Comparison of ENCODE assay signal across 8 cellular contexts in genomic region chr6:30730611-30731435, GRCh38. TPM values are rescaled to one million over a fixed set of nuclear protein-coding genes. Genes with fewer than 3 reads are reported as not detected.
A peak's percentile ranks its signal among the peaks of the same experiment; 100 is the strongest.
DNase-seq lines count a peak whose midpoint lies in the region; ATAC-seq, FAIRE-seq and TF ChIP-seq lines count a peak whose summit lies in the region.

No MANE protein-coding gene starts in this region.

- 67% methylated on average over 30 of the region's 30 CpGs for WGBS in A549 (ENCODE audit: missing lambda C conversion rate)

- TF ChIP-seq CTCF in A549 (IDR thresholded peaks at IDR 0.05) (peak; percentile 47; the same call in 2 of the 3 replicates), NB4 (IDR thresholded peaks at IDR 0.05; ENCODE audit: low read depth, low read length) (peak; percentile 61), astrocyte (IDR thresholded peaks at IDR 0.05; ENCODE audit: insufficient read depth, low read depth, low read length) (peak; percentile 25)

- POLR2A ChIA-PET in A549 (lab: Yijun Ruan, JAX): interaction anchor here (0.6 to 1.4 kb wide), 3 partner anchors 22 to 158 kb away, joined by 3 to 4 read pairs (median 4); no protein-coding TSS in a partner anchor

- no peaks in the 10 kb centered on the region for H3K9me3 Mint-ChIP-seq in astrocyte (ENCODE audit: unreplicated experiment)

- no peak overlapping the region for H3K4me3 Mint-ChIP-seq in astrocyte (ENCODE audit: unreplicated experiment)

- TF ChIP-seq POLR2A in A549 (IDR thresholded peaks at IDR 0.05; ENCODE audit: low read length) (no peak), NB4 (IDR thresholded peaks at IDR 0.05; ENCODE audit: extremely low read depth, insufficient read length) (no peak)

- peak; percentile 67 to 70 for TF ChIP-seq RAD21 in A549 (conservative IDR thresholded peaks at IDR 0.05 in 1 of 2, IDR thresholded peaks at IDR 0.05 in 1 of 2)

- peaks cover 14% of the 10 kb centered on the region for H3K36me3 Mint-ChIP-seq in astrocyte (ENCODE audit: low read depth, unreplicated experiment)

- H3K4me3 ChIP-seq in A549 (no peak overlapping the region), NB4 (ENCODE audit: low read depth, low read length) (no peak overlapping the region), astrocyte (ENCODE audit: insufficient read depth, low read depth, low read length) (no peak overlapping the region)

- no peaks in the 10 kb centered on the region for H3K27me3 Mint-ChIP-seq in astrocyte (ENCODE audit: low read depth, unreplicated experiment)

- CTCF ChIA-PET in A549 (lab: Yijun Ruan, JAX): interaction anchor here (0.6 to 18.8 kb wide), 36 partner anchors 8 to 362 kb away, joined by 3 to 539 read pairs (median 4); partner anchors contain the start of genes DDR1, DHX16, FLOT1 and IER3

- H2AFZ ChIP-seq in astrocyte (ENCODE audit: low read depth, low read length): no peak overlapping the region

- no peak overlapping the region for H3K9ac ChIP-seq in astrocyte (ENCODE audit: low read length)

- TF ChIP-seq EP300 in A549 (IDR thresholded peaks at IDR 0.05): no peak

- H3K27ac Mint-ChIP-seq in astrocyte (ENCODE audit: unreplicated experiment): peak overlapping the region; percentile 41

- ATAC-seq in A549 (peak; percentile 63 to 65), GM19324 (IDR thresholded peaks at IDR 0.05; ENCODE audit: low FRiP score, unreplicated experiment) (peak; percentile 44)

- no peaks in the 10 kb centered on the region for H3K4me1 Mint-ChIP-seq in astrocyte (ENCODE audit: low read depth, unreplicated experiment)

- peaks cover 21% of the 10 kb centered on the region for H4K20me1 ChIP-seq in astrocyte (ENCODE audit: insufficient read depth, low read length)

- H3K4me1 ChIP-seq in A549 (peaks cover 28% of the 10 kb centered on the region; the same call in 2 of the 3 replicates), astrocyte (ENCODE audit: insufficient read depth, low read length) (peaks cover 5% of the 10 kb centered on the region)

- FAIRE-seq in A549 (lab: Jason Lieb, UNC): no peak
- FAIRE-seq in astrocyte (lab: Jason Lieb, UNC): no peak

- H3K79me2 ChIP-seq in astrocyte (ENCODE audit: insufficient read depth, low read length): peaks cover 1% of the 10 kb centered on the region

- peak overlapping the region in 1 of 2 experiments; percentile 64; a peak in 3 of 6 replicates for H3K27ac ChIP-seq in A549
- H3K27ac ChIP-seq in astrocyte (ENCODE audit: low read depth, low read length): no peak overlapping the region

- peaks cover 12% of the 10 kb centered on the region for H3K36me3 ChIP-seq in astrocyte (ENCODE audit: insufficient read depth, low read length)

- no peak overlapping the region for H3K4me2 ChIP-seq in A549
- no peak overlapping the region for H3K4me2 ChIP-seq in astrocyte (ENCODE audit: low read length)

- H3K27me3 ChIP-seq in astrocyte (ENCODE audit: insufficient read depth, low read length): no peaks in the 10 kb centered on the region

- H3K9me3 ChIP-seq in A549 (no peaks in the 10 kb centered on the region), astrocyte (ENCODE audit: insufficient read depth, low read depth, low read length) (no peaks in the 10 kb centered on the region)

- DNase-seq in A549 (ENCODE audit: low read depth in 1 of 2, low spot score in 1 of 2): peak in 1 of 2 experiments; percentile 74
- peak; percentile 78 for DNase-seq in NB4 (ENCODE audit: low read depth)
- DNase-seq in T-helper 1 cell: peak; percentile 74 to 87 (median 79)
- no peak for DNase-seq in astrocyte (ENCODE audit: low read depth)
- DNase-seq in iPS-NIHi7 (ENCODE audit: extremely low spot score): peak; percentile 76
- peak; percentile 69 to 77 for DNase-seq in stimulated activated CD4-positive, alpha-beta T cell treated with anti-CD3 and anti-CD28 coated beads, Interleukin-1b, Interleukin-23, amount 100 ng/mL, for 1 hour (ENCODE audit: low read depth in 2 of 2)
- DNase-seq in NCI-H446 treated with DMSO at 0.1 percent for 48 hours (lab: John Stamatoyannopoulos, UW): no peak

TF ChIP-seq in A549, 52 proteins besides CTCF, POLR2A, EP300 and RAD21:
- no peak for TF ChIP-seq POLR2AphosphoS2 (conservative IDR thresholded peaks at IDR 0.05; ENCODE audit: low read length)
- no peak for TF ChIP-seq RFX5 (IDR thresholded peaks at IDR 0.05)
- TF ChIP-seq CEBPB (IDR thresholded peaks at IDR 0.05): no peak
- peak; percentile 49; the same call in 2 of the 3 replicates for TF ChIP-seq SMC3 (IDR thresholded peaks at IDR 0.05)
- no peak for TF ChIP-seq HDAC2 (IDR thresholded peaks at IDR 0.05)

RNA-seq across cellular contexts. Expression of gene TUBB, which starts 10.7 kb away (rescaled TPM):
- polyA plus RNA-seq in A549 (2011; rRNA removed): 691 and 782 TPM in 2 replicates
- 1,345 and 1,480 TPM in 2 replicates for polyA plus RNA-seq in A549 (2012; cell fraction: cytosol; rRNA removed)
- 1,395 and 1,872 TPM in 2 replicates for polyA plus RNA-seq in A549 (2012; cell fraction: nucleus; rRNA removed)
- polyA plus RNA-seq in A549 (2017; fragmentation: RNase III; extraction: RNeasy Plus Mini Kit Qiagen cat#74134 plus additional on column Dnase treatment): 1,022 to 1,121 TPM (median 1,044 TPM) in 3 replicates
- 802 and 983 TPM in 2 replicates for polyA minus RNA-seq in A549 (2011; rRNA and poly(A)+ RNA removed)
- 815 and 887 TPM in 2 replicates for total RNA-seq in astrocyte

RNA-seq across cellular contexts. Expression of gene FLOT1, which starts 11.7 kb away (rescaled TPM):
- polyA plus RNA-seq in A549 (2011; rRNA removed) (135 and 136 TPM in 2 replicates), A549 (2017; fragmentation: RNase III; extraction: RNeasy Plus Mini Kit Qiagen cat#74134 plus additional on column Dnase treatment) (89.7 to 99.2 TPM (median 89.9 TPM) in 3 replicates)
- 140 TPM in 2 replicates for polyA plus RNA-seq in A549 (2012; cell fraction: cytosol; rRNA removed)
- 112 and 128 TPM in 2 replicates for polyA plus RNA-seq in A549 (2012; cell fraction: nucleus; rRNA removed)
- 101 and 112 TPM in 2 replicates for polyA minus RNA-seq in A549 (2011; rRNA and poly(A)+ RNA removed)
- 77.6 and 85.2 TPM in 2 replicates for total RNA-seq in astrocyte

RNA-seq across cellular contexts. Expression of gene IER3, which starts 13.5 kb away (rescaled TPM):
- polyA plus RNA-seq in A549 (2011; rRNA removed) (116 and 202 TPM in 2 replicates), A549 (2017; fragmentation: RNase III; extraction: RNeasy Plus Mini Kit Qiagen cat#74134 plus additional on column Dnase treatment) (89.1 to 108 TPM (median 104 TPM) in 3 replicates)
- 172 and 215 TPM in 2 replicates for polyA plus RNA-seq in A549 (2012; cell fraction: cytosol; rRNA removed)
- polyA plus RNA-seq in A549 (2012; cell fraction: nucleus; rRNA removed): 240 and 352 TPM in 2 replicates
- polyA minus RNA-seq in A549 (2011; rRNA and poly(A)+ RNA removed): 93.4 and 94.8 TPM in 2 replicates
- 216 and 221 TPM in 2 replicates for total RNA-seq in astrocyte

RNA-seq across cellular contexts. Expression of gene MDC1, which starts 13.7 kb away (rescaled TPM):
- polyA plus RNA-seq in A549 (2011; rRNA removed) (8.2 and 13.3 TPM in 2 replicates), A549 (2017; fragmentation: RNase III; extraction: RNeasy Plus Mini Kit Qiagen cat#74134 plus additional on column Dnase treatment) (14.9 to 21.4 TPM (median 16.5 TPM) in 3 replicates)
- polyA plus RNA-seq in A549 (2012; cell fraction: cytosol; rRNA removed): 8.4 and 10.3 TPM in 2 replicates
- 29.8 and 46.1 TPM in 2 replicates for polyA plus RNA-seq in A549 (2012; cell fraction: nucleus; rRNA removed)
- polyA minus RNA-seq in A549 (2011; rRNA and poly(A)+ RNA removed): 18.4 and 19.4 TPM in 2 replicates
- 25.2 and 25.4 TPM in 2 replicates for total RNA-seq in astrocyte

RNA-seq across cellular contexts. Expression of gene NRM, which starts 40.0 kb away (rescaled TPM):
- 11.3 and 12.4 TPM in 2 replicates for polyA plus RNA-seq in A549 (2011; rRNA removed)
- polyA plus RNA-seq in A549 (2012; cell fraction: cytosol; rRNA removed): 21.7 and 24.8 TPM in 2 replicates
- polyA plus RNA-seq in A549 (2012; cell fraction: nucleus; rRNA removed): 22.2 and 23.8 TPM in 2 replicates
- 13.0 to 14.5 TPM (median 13.0 TPM) in 3 replicates for polyA plus RNA-seq in A549 (2017; fragmentation: RNase III; extraction: RNeasy Plus Mini Kit Qiagen cat#74134 plus additional on column Dnase treatment)
- 11.7 and 12.7 TPM in 2 replicates for polyA minus RNA-seq in A549 (2011; rRNA and poly(A)+ RNA removed)
- total RNA-seq in astrocyte: 12.2 and 12.8 TPM in 2 replicates

Comparison
In these comparisons a context has a peak if more than half of its experiments do, and no peak if none do; other contexts are left out.
1. DNase-seq: peak in NB4 (single experiment), T-helper 1 cell (5 of 5), iPS-NIHi7 (single experiment) and stimulated activated CD4-positive, alpha-beta T cell treated with anti-CD3 and anti-CD28 coated beads, Interleukin-1b, Interleukin-23, amount 100 ng/mL, for 1 hour (2 of 2); none in astrocyte (single experiment) and NCI-H446 treated with DMSO at 0.1 percent for 48 hours (single experiment).
2. Peak in every context shown above with its lines, with median percentiles within 50 percentile points of each other: CTCF ChIP-seq.